ENCODE assay signal across 10 cellular contexts in the genomic region with DNA sequence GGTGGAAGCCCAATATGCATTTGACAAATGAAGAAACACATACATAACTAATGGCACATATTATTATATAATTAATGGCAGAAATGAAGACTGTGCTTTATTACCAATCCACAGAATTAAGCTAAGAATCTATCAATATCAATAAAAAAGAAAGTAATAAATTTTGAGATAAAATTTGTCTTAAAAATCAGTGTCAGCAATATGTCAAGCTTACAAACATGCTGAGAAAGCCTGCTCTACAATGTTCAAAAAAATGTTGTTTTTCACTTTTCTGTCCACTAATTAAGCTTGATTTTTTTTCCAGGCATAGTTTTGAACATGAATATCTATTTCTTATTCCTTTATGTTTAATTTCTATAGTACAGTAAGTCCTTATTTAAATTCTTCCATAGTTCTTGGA.
"Had no signal": no experiment of that assay in that cellular context is flagged by ENCODE, and none has a peak within 500 bp of the region (broad histone marks: within the 10 kb centered on the region; RNA-seq: fewer than 3 reads in every experiment).

No MANE protein-coding gene starts in this region.

- H3K4me2 ChIP-seq: KMS-11 had no signal

- H3K36me3 ChIP-seq: HAP-1 had no signal

- H3K27ac ChIP-seq: GM23248, KMS-11 had no signal

- FAIRE-seq: HTR-8/SVneo had no signal

- DNase-seq: GM23248, GOT3, H7, HFFc6, Karpas-422, KBM-7 had no signal

- H3K4me1 ChIP-seq: HAP-1 had no signal

- ATAC-seq: HCT116 had no signal

- H3K9ac ChIP-seq: GM23248, KMS-11 had no signal

- H3K4me3 ChIP-seq: GM23248, HAP-1 had no signal

- H2AFZ ChIP-seq: GM23248 had no signal

- H3K9me3 ChIP-seq: HAP-1 had no signal
